Comparison of ENCODE assay signal across 23 cellular contexts in genomic region chr1:247184254-247184653, GRCh38. TPM values are rescaled to one million over a fixed set of nuclear protein-coding genes. Genes with fewer than 3 reads are reported as not detected.
DNase-seq lines count a peak whose midpoint lies in the region; ATAC-seq, FAIRE-seq and TF ChIP-seq lines count a peak whose summit lies in the region.
"Had no signal": no experiment of that assay in that cellular context is flagged by ENCODE, and none has a peak within 500 bp of the region (broad histone marks: within the 10 kb centered on the region; RNA-seq: fewer than 3 reads in every experiment).

No MANE protein-coding gene starts in this region.

- H3K4me3 Mint-ChIP-seq in activated naive CD4-positive, alpha-beta T cell treated with anti-CD3 and anti-CD28 coated beads for 36 hours, result no peak overlapping the region
- H3K4me3 Mint-ChIP-seq: CD4-positive, alpha-beta memory T cell; GM23338; H9 had no signal

- TF ChIP-seq CTCF in BE2C (IDR thresholded peaks at IDR 0.05; ENCODE audit: low read depth, low read length) (no peak), Panc1 (IDR thresholded peaks at IDR 0.05) (no peak), K562 (IDR thresholded peaks at IDR 0.05 in 2 of 3, conservative IDR thresholded peaks at IDR 0.05 in 1 of 3; ENCODE audit: insufficient read depth in 2 of 3, low read depth in 1 of 3, low read length in 3 of 3) (no peak), spleen (IDR thresholded peaks at IDR 0.05 in 8 of 11, conservative IDR thresholded peaks at IDR 0.05 in 3 of 11) (no peak)

- no peaks in the 10 kb centered on the region for H3K27me3 Mint-ChIP-seq in activated naive CD4-positive, alpha-beta T cell treated with anti-CD3 and anti-CD28 coated beads for 36 hours (ENCODE audit: low read depth)

- no peaks in the 10 kb centered on the region for H3K79me2 ChIP-seq in K562 (ENCODE audit: control insufficient read depth, insufficient read depth, low read length)

- intact Hi-C loops in Panc1 (cut with micrococcal nuclease; ENCODE audit: unreplicated experiment) (no loop called here), K562 (cut with micrococcal nuclease) (no loop called here), spleen (cut with DNase I; ENCODE audit: low total_unique reads) (loop anchor here (10.0 kb wide), 1 partner anchor 49 kb away; no protein-coding TSS in a partner anchor)
- intact Hi-C loops in activated naive CD4-positive, alpha-beta T cell treated with anti-CD3 and anti-CD28 coated beads for 36 hours (cut with micrococcal nuclease), result no loop called here

- H3K27me3 ChIP-seq in BE2C, result no peaks in the 10 kb centered on the region
- H3K27me3 ChIP-seq in Panc1 (ENCODE audit: control insufficient read depth, insufficient read depth, low read length), result no peaks in the 10 kb centered on the region
- no peaks in the 10 kb centered on the region for H3K27me3 ChIP-seq in K562 (ENCODE audit: control insufficient read depth in 2 of 2, insufficient read depth in 2 of 2, low read length in 2 of 2)
- H3K27me3 ChIP-seq in subcutaneous abdominal adipose tissue (ENCODE audit: control insufficient read depth in 5 of 5, insufficient read depth in 4 of 5, low read length in 5 of 5), result no peaks in the 10 kb centered on the region
- no peaks in the 10 kb centered on the region for H3K27me3 ChIP-seq in spleen (replicated peaks in 1 of 7)

- peaks cover 22% of the 10 kb centered on the region for H3K36me3 Mint-ChIP-seq in activated naive CD4-positive, alpha-beta T cell treated with anti-CD3 and anti-CD28 coated beads for 36 hours (ENCODE audit: low read depth)

- H3K36me3 ChIP-seq in BE2C (no peaks in the 10 kb centered on the region; the same call in 1 of the 2 replicates), Panc1 (ENCODE audit: control insufficient read depth, insufficient read depth, low read length) (no peaks in the 10 kb centered on the region), K562 (ENCODE audit: control insufficient read depth, insufficient read depth, low read length) (no peaks in the 10 kb centered on the region), subcutaneous abdominal adipose tissue (ENCODE audit: control insufficient read depth in 5 of 5, insufficient read depth in 5 of 5, low read length in 5 of 5) (no peaks in the 10 kb centered on the region), spleen (peaks cover 0 to 34% (median 10%) of the 10 kb centered on the region in 6 donors)

- WGBS in K562 (ENCODE audit: insufficient coverage, low coverage, missing lambda C conversion rate), result 25% methylated on average over 4 of the region's 4 CpGs
- 94 to 98% (median 97%) methylated on average over 4 of the region's 4 CpGs for WGBS in spleen, 5 donors

- H3K9ac ChIP-seq in K562 (ENCODE audit: insufficient read depth in 1 of 2, low read depth in 2 of 2, low read length in 2 of 2) (no peak overlapping the region), subcutaneous abdominal adipose tissue (ENCODE audit: low read length in 5 of 5) (no peak overlapping the region)

- in situ Hi-C loops in Panc1 (cut with HindIII; ENCODE audit: low pct_unique_long_range_greater_than_20kb, low sequenced_read_pairs), result no loop called here
- in situ Hi-C loops in K562 (cut with MboI), result no loop called here

- no peak overlapping the region for H2AFZ ChIP-seq in K562 (ENCODE audit: low read depth, low read length)
- H2AFZ ChIP-seq: GM23338 had no signal

- DNase-seq in BE2C (peak; percentile 23), Panc1 (ENCODE audit: low read depth, low spot score) (no peak), K562 (ENCODE audit: extremely low read depth in 1 of 4, low spot score in 3 of 4) (no peak), spleen (no peak)
- DNase-seq in activated effector memory CD4-positive, alpha-beta T cell treated with anti-CD3 and anti-CD28 coated beads, Interleukin-2, amount 50 U/mL, for 16 hours, result no peak
- no peak for DNase-seq in activated naive CD4-positive, alpha-beta T cell treated with anti-CD3 and anti-CD28 coated beads for 36 hours
- DNase-seq: 8988T; ACHN; AML-193; C1 segment of cervical spinal cord; Calu3; CD4-positive, alpha-beta memory T cell; COR-L47; DMS53; DMS79 treated with DMSO at 0.1 percent for 48 hours; GF-D8; H9 had no signal

- no peak for TF ChIP-seq EP300 in K562 (IDR thresholded peaks at IDR 0.05; ENCODE audit: low read length)

- TF ChIP-seq POLR2A in K562 (conservative IDR thresholded peaks at IDR 0.05) (no peak), spleen (IDR thresholded peaks at IDR 0.05) (no peak)

- no peak for FAIRE-seq in K562 (lab: Jason Lieb, UNC)
- FAIRE-seq: A549, GM12891, GM18507 had no signal

- no peak overlapping the region for H3K4me2 ChIP-seq in K562 (ENCODE audit: insufficient read depth, low read length)
- H3K4me2 ChIP-seq: A549, GM23338 had no signal

- BruUV-seq in Panc1 (replicated peaks; lab: Mats Ljungman, UMichigan) (no TSS peak), K562 (replicated peaks; lab: Mats Ljungman, UMichigan) (no TSS peak)

- H3K27ac Mint-ChIP-seq in activated naive CD4-positive, alpha-beta T cell treated with anti-CD3 and anti-CD28 coated beads for 36 hours, result no peak overlapping the region
- H3K27ac Mint-ChIP-seq: CD4-positive, alpha-beta memory T cell; GM23338; H9 had no signal

- no peaks in the 10 kb centered on the region for H4K20me1 ChIP-seq in K562 (replicated peaks; ENCODE audit: control insufficient read depth, insufficient read depth, low read length)

- H3K4me1 Mint-ChIP-seq in activated naive CD4-positive, alpha-beta T cell treated with anti-CD3 and anti-CD28 coated beads for 36 hours (ENCODE audit: low read depth), result peaks cover 1% of the 10 kb centered on the region
- H3K4me1 Mint-ChIP-seq: CD4-positive, alpha-beta memory T cell; GM23338 had no signal

- H3K9me3 ChIP-seq in BE2C, result no peaks in the 10 kb centered on the region
- H3K9me3 ChIP-seq in Panc1 (ENCODE audit: control insufficient read depth, insufficient read depth, low read depth, low read length), result peaks cover 33% of the 10 kb centered on the region
- peaks cover 6% of the 10 kb centered on the region for H3K9me3 ChIP-seq in K562 (replicated peaks; ENCODE audit: control insufficient read depth, insufficient read depth, low read depth, low read length)
- H3K9me3 ChIP-seq in subcutaneous abdominal adipose tissue (ENCODE audit: control insufficient read depth in 5 of 5, low read length in 5 of 5), result peaks cover 5 to 37% (median 26%) of the 10 kb centered on the region in 5 donors
- peaks cover 10 to 100% (median 92%) of the 10 kb centered on the region in 8 donors for H3K9me3 ChIP-seq in spleen

- H3K9me1 ChIP-seq in K562 (ENCODE audit: control insufficient read depth, insufficient read depth, low read length), result no peaks in the 10 kb centered on the region

- H3K9me3 Mint-ChIP-seq in activated naive CD4-positive, alpha-beta T cell treated with anti-CD3 and anti-CD28 coated beads for 36 hours, result peaks cover 33% of the 10 kb centered on the region

- POLR2A ChIA-PET in Panc1 (lab: Charles Lee) (no interaction called here), K562 (lab: Yijun Ruan, JAX) (interaction anchor here (1.0 to 1.4 kb wide), 2 partner anchors 9 to 19 kb away, joined by 3 read pairs; no protein-coding TSS in a partner anchor)

- no peak overlapping the region for H3K27ac ChIP-seq in Panc1 (ENCODE audit: low read length)
- no peak overlapping the region for H3K27ac ChIP-seq in K562 (ENCODE audit: extremely low read depth, low read depth, low read length)
- H3K27ac ChIP-seq in subcutaneous abdominal adipose tissue (ENCODE audit: low read depth, low read length), result no peak overlapping the region
- no peak overlapping the region for H3K27ac ChIP-seq in spleen
- H3K27ac ChIP-seq: A549 had no signal

- CTCF ChIA-PET in Panc1 (lab: Charles Lee), result no interaction called here
- CTCF ChIA-PET in K562 (lab: Yijun Ruan, JAX; ENCODE audit: low intra/inter-chr PET ratio), result no interaction called here
- CTCF ChIA-PET in activated naive CD4-positive, alpha-beta T cell treated with anti-CD3 and anti-CD28 coated beads for 36 hours (lab: Charles Lee), result no interaction called here

- H3K4me3 ChIP-seq in BE2C (ENCODE audit: low read depth, low read length) (no peak overlapping the region), Panc1 (ENCODE audit: low read depth in 2 of 2, low read length in 2 of 2) (no peak overlapping the region), K562 (no peak overlapping the region), subcutaneous abdominal adipose tissue (ENCODE audit: low read depth in 1 of 5, low read length in 5 of 5) (peak overlapping the region in 3 of 5 donors; percentile 5 to 36 (median 35)), spleen (no peak overlapping the region)
- H3K4me3 ChIP-seq: A549, GM23338 had no signal

- TF ChIP-seq RAD21 in K562 (CRISPR knock-in tag; conservative IDR thresholded peaks at IDR 0.05 in 1 of 2, IDR thresholded peaks at IDR 0.05 in 1 of 2), result no peak

- ATAC-seq in Panc1 (peak; percentile 21; the same call in 1 of the 2 replicates), K562 (peak; percentile 19; the same call in 1 of the 3 replicates)
- ATAC-seq: A549, GM23338, HCT116 had no signal

- no peaks in the 10 kb centered on the region for H3K4me1 ChIP-seq in BE2C
- H3K4me1 ChIP-seq in Panc1 (ENCODE audit: control insufficient read depth, insufficient read depth, low read length), result no peaks in the 10 kb centered on the region
- no peaks in the 10 kb centered on the region for H3K4me1 ChIP-seq in K562 (replicated peaks in 1 of 2; ENCODE audit: control insufficient read depth in 2 of 2, insufficient read depth in 2 of 2, low read length in 2 of 2)
- no peaks in the 10 kb centered on the region for H3K4me1 ChIP-seq in subcutaneous abdominal adipose tissue (ENCODE audit: control insufficient read depth in 5 of 5, insufficient read depth in 5 of 5, low read length in 5 of 5)
- H3K4me1 ChIP-seq in spleen, result no peaks in the 10 kb centered on the region
- H3K4me1 ChIP-seq: A549 had no signal

RNA-seq across cellular contexts. Expression of gene ZNF124, which starts 12.4 kb away (rescaled TPM):
- polyA plus RNA-seq in BE2C (2012; ENCODE audit: insufficient read depth, insufficient read length, low read depth), result 5.2 TPM
- 18.6 TPM for total RNA-seq in Panc1 (2021; ENCODE audit: unreplicated experiment)
- 4.2 TPM for polyA plus RNA-seq in Panc1 (2012; ENCODE audit: insufficient read length)
- 52.9 and 136 TPM in 2 replicates for total RNA-seq in K562 (2011; cell fraction: chromatin; rRNA removed; ENCODE audit: low replicate concordance)
- total RNA-seq in K562 (2011; cell fraction: nucleolus; rRNA removed), result 31.4 and 39.0 TPM in 2 replicates
- 62.0 and 100 TPM in 2 replicates for total RNA-seq in K562 (2011; cell fraction: nucleoplasm; rRNA removed)
- total RNA-seq in K562 (2014; rRNA removed), result 28.2 and 31.2 TPM in 2 replicates
- total RNA-seq in K562 (2014; rRNA removed; fragmentation: Illumina TruSeq; extraction: Trizol), result 71.5 and 74.9 TPM in 2 replicates
- 63.2 and 68.5 TPM in 2 replicates for total RNA-seq in K562 (2015; rRNA removed; fragmentation: Illumina TruSeq; extraction: Trizol)
- 43.1 and 47.1 TPM in 2 replicates for total RNA-seq in K562 (2021)
- polyA plus RNA-seq in K562 (2011; rRNA removed), result 20.2 TPM in 2 replicates
- polyA plus RNA-seq in K562 (2011; cell fraction: cytosol; rRNA removed), result 3.4 and 9.2 TPM in 2 replicates
- polyA plus RNA-seq in K562 (2011; cell fraction: nucleus; rRNA removed), result 13.8 and 23.5 TPM in 2 replicates
- 9.4 and 9.9 TPM in 2 replicates for polyA plus RNA-seq in K562 (2012)
- 14.7 and 15.0 TPM in 2 replicates for polyA plus RNA-seq in K562 (2014; fragmentation: Illumina TruSeq; extraction: Trizol)
- 10 to 100 TPM in 1 of 2 experiments, 1 to 10 TPM in 1; 7.6 to 13.6 TPM for polyA plus RNA-seq in K562 (2014; fragmentation: Nextera tagmentation; extraction: Ambion mirVana)
- 12.5 and 13.5 TPM in 2 replicates for polyA plus RNA-seq in K562 (2014; rRNA removed)
- 141 and 252 TPM in 2 replicates for polyA minus RNA-seq in K562 (2011; rRNA and poly(A)+ RNA removed)
- polyA minus RNA-seq in K562 (2011; cell fraction: cytosol; rRNA and poly(A)+ RNA removed), result 58.9 and 64.8 TPM in 2 replicates
- polyA minus RNA-seq in K562 (2011; cell fraction: nucleus; rRNA and poly(A)+ RNA removed), result 21.0 and 48.3 TPM in 2 replicates
- 10 to 100 TPM; 34.3 to 44.5 (median 38.6) TPM for total RNA-seq in spleen
- polyA plus RNA-seq in spleen, result 1 to 10 TPM; 2.7 to 3.8 (median 3.2) TPM
- total RNA-seq in activated naive CD4-positive, alpha-beta T cell treated with anti-CD3 and anti-CD28 coated beads for 36 hours, result 10 to 100 TPM; 10.6 to 11.8 TPM

Comparison
In these comparisons a context has a peak if more than half of its experiments do, and no peak if none do; other contexts are left out.
1. H3K4me3 ChIP-seq: peak in subcutaneous abdominal adipose tissue (3 of 5); none in BE2C (single experiment), Panc1 (0 of 2), K562 (single experiment) and spleen (0 of 8).